11 cellular contexts compared by ENCODE assay signal in genomic region chr11:80487952-80488351, GRCh38.
"Had no signal": no experiment of that assay in that cellular context is flagged by ENCODE, and none has a peak within 500 bp of the region (broad histone marks: within the 10 kb centered on the region; RNA-seq: fewer than 3 reads in every experiment).

No MANE protein-coding gene starts in this region.

- H3K4me1 ChIP-seq: HAP-1 had no signal

- H3K27ac ChIP-seq: GM23248 had no signal

- H3K4me2 ChIP-seq: GM23338 had no signal

- FAIRE-seq: H1, H54 had no signal

- H3K4me3 ChIP-seq: GM23248, GM23338, HAP-1 had no signal

- ATAC-seq: GM23338, HCT116 had no signal

- H3K36me3 ChIP-seq: HAP-1 had no signal

- H2AFZ ChIP-seq: GM23248, GM23338 had no signal

- H3K9me3 ChIP-seq: HAP-1 had no signal

- H3K9ac ChIP-seq: GM23248 had no signal

- DNase-seq: GM23248, GOT3, H7, H9, HCEC 1CT, HFFc6 had no signal
